8 cellular contexts compared by ENCODE assay signal in the genomic region with DNA sequence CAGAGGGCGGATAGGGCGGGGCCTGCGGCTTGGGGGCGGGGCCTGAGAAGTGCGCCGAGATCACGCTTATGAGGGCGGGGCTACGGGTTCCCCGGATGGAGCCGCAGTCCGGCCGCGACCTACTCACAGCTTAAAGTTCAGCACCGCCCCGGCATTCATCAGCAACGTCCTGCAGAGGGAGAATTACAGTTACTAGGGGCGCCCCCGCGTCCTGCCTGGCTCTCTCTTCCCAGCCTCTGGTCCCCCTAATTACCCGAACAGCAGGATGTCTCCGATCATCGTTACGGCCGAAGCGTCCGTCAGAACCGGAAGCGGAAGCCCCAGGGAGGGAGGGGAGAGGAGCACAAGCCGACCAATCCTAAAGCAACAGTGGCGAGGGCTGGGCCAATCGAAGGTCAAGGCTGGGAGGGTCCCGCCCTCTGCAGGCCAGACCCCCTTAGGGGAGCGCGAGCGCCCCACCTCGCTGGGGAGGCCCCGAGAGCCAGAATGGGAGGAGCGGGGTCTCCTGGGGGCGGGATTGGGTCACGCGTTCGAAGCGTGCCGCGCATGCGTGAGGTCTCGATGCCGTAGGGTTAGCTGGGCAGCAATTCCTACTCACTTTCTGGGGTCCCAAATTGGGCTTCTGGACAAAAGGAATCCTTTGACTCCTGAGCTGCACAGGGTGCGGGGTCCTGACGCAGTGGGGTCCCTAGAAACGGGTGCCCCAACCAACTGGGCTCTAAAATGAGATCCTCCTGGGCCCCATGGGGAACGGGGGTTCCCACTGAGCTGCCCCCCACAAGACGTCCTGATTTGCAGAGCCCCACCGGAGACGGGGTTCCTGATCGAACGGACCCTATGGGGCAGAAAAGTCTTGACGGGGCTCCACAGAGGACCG. TPM values are rescaled to one million over a fixed set of nuclear protein-coding genes. Genes with fewer than 3 reads are reported as not detected.
DNase-seq lines count a peak whose midpoint lies in the region; ATAC-seq and TF ChIP-seq lines count a peak whose summit lies in the region.

A gene (minus strand): TSS at position 313 of the 877 bp plus-strand sequence. CDS start 34 bp downstream, at position 279.

- peak within 1 kb of the TSS; percentile 74 to 81 for H3K4me3 ChIP-seq in left lung

- DNase-seq in CD1c-positive myeloid dendritic cell (ENCODE audit: extremely low spot score) (peak; percentile 99), NCI-H774 (lab: John Stamatoyannopoulos, UW) (peak; percentile 98), dermis blood vessel endothelial cell (peak; percentile 99), left lung (peak; percentile 98 to 99)
- peak; percentile 98 for DNase-seq in activated CD4-positive, alpha-beta T cell treated with anti-CD3 and anti-CD28 coated beads, Interleukin-2, amount 50 U/mL, for 4 hours
- peak; percentile 94 to 95 for DNase-seq in stimulated activated CD4-positive, alpha-beta T cell treated with anti-CD3 and anti-CD28 coated beads, Interleukin-2, amount 100 ng/mL, for 48 hours

- peaks cover 13 to 57% of the 10 kb centered on the region in 2 donors for H3K4me1 ChIP-seq in left lung

- peak in 1 of 2 donors; percentile 27 for TF ChIP-seq CTCF in left lung (IDR thresholded peaks at IDR 0.05)

- peaks cover 0 to 35% of the 10 kb centered on the region in 2 donors for H3K36me3 ChIP-seq in left lung

- ATAC-seq in GM19395 (IDR thresholded peaks at IDR 0.05; ENCODE audit: unreplicated experiment): peak; percentile 87
- ATAC-seq in HG03565 (IDR thresholded peaks at IDR 0.05; ENCODE audit: unreplicated experiment): peak; percentile 81
- ATAC-seq in left lung: peak; percentile 97

- no peaks in the 10 kb centered on the region for H3K9me3 ChIP-seq in left lung

- H3K27ac ChIP-seq in left lung: peak within 1 kb of the TSS; percentile 87 to 89

- no peaks in the 10 kb centered on the region for H3K27me3 ChIP-seq in left lung

- intact Hi-C loops in left lung (cut with DNase I): no loop called here

RNA-seq across cellular contexts. Expression of the gene that starts here (rescaled TPM):
- total RNA-seq in dermis blood vessel endothelial cell (58.0 and 108 TPM in 2 replicates), left lung (10 to 100 TPM; 70.7 to 85.9 TPM)

Comparison
In these comparisons a context has a peak if more than half of its experiments do, and no peak if none do; other contexts are left out.
1. Peak in every context shown above with its lines: DNase-seq, ATAC-seq, H3K4me3 ChIP-seq and H3K27ac ChIP-seq.